29 cellular contexts compared by ENCODE assay signal in genomic region chr22:21727768-21728167, GRCh38.
"Had no signal": no experiment of that assay in that cellular context is flagged by ENCODE, and none has a peak within 500 bp of the region (broad histone marks: within the 10 kb centered on the region; RNA-seq: fewer than 3 reads in every experiment).

No MANE protein-coding gene starts in this region.

- H3K27ac ChIP-seq: ascending aorta, breast epithelium, cardiac muscle cell, coronary artery had no signal

- H3K9me3 Mint-ChIP-seq: activated CD4-positive, alpha-beta memory T cell treated with anti-CD3 and anti-CD28 coated beads, Interleukin-2, amount 10 ng/mL, durations not matched to agents 7 days and 5 days; activated CD4-positive, alpha-beta T cell treated with anti-CD3 and anti-CD28 coated beads, Interleukin-2, amount 10 ng/mL, durations not matched to agents 7 days and 5 days; activated naive CD4-positive, alpha-beta T cell treated with anti-CD3 and anti-CD28 coated beads, Interleukin-2, amount 10 ng/mL, durations not matched to agents 7 days and 5 days; activated naive CD4-positive, alpha-beta T cell treated with anti-CD3 and anti-CD28 coated beads, Interleukin-2, amount 50 U/mL, for 72 hours; activated naive CD8-positive, alpha-beta T cell treated with anti-CD3 and anti-CD28 coated beads, Interleukin-2, amount 10 ng/mL, durations not matched to agents 7 days and 5 days; activated T-cell treated with anti-CD3 and anti-CD28 coated beads, Interleukin-2, amount 50 U/mL, for 24 hours; activated T-cell treated with anti-CD3 and anti-CD28 coated beads, Interleukin-2, amount 50 U/mL, for 72 hours; brain; central memory CD8-positive, alpha-beta T cell; dendritic cell treated with granulocyte-macrophage colony-stimulating factor and Interleukin-4, amounts not matched to agents 40 ng/mL and 50 ng/mL, for 4 days; endodermal cell; WTC11 had no signal

- H3K27ac Mint-ChIP-seq: activated CD4-positive, alpha-beta memory T cell treated with anti-CD3 and anti-CD28 coated beads, Interleukin-2, amount 10 ng/mL, durations not matched to agents 7 days and 5 days; activated CD4-positive, alpha-beta T cell treated with anti-CD3 and anti-CD28 coated beads, Interleukin-2, amount 10 ng/mL, durations not matched to agents 7 days and 5 days; activated naive CD4-positive, alpha-beta T cell treated with anti-CD3 and anti-CD28 coated beads, Interleukin-2, amount 10 ng/mL, durations not matched to agents 7 days and 5 days; activated naive CD4-positive, alpha-beta T cell treated with anti-CD3 and anti-CD28 coated beads, Interleukin-2, amount 50 U/mL, for 72 hours; activated naive CD8-positive, alpha-beta T cell treated with anti-CD3 and anti-CD28 coated beads, Interleukin-2, amount 10 ng/mL, durations not matched to agents 7 days and 5 days; activated T-cell treated with anti-CD3 and anti-CD28 coated beads, Interleukin-2, amount 50 U/mL, for 24 hours; activated T-cell treated with anti-CD3 and anti-CD28 coated beads, Interleukin-2, amount 50 U/mL, for 72 hours; dendritic cell treated with granulocyte-macrophage colony-stimulating factor and Interleukin-4, amounts not matched to agents 40 ng/mL and 50 ng/mL, for 4 days; endodermal cell; WTC11 had no signal

- H3K4me3 ChIP-seq: ascending aorta, breast epithelium, cardiac muscle cell, coronary artery, dorsolateral prefrontal cortex had no signal

- DNase-seq: activated CD4-positive, alpha-beta memory T cell treated with anti-CD3 and anti-CD28 coated beads, Interleukin-2, amount 10 ng/mL, durations not matched to agents 7 days and 5 days; activated CD4-positive, alpha-beta T cell treated with anti-CD3 and anti-CD28 coated beads for 1 hour; activated CD4-positive, alpha-beta T cell treated with anti-CD3 and anti-CD28 coated beads for 4 hours; activated CD4-positive, alpha-beta T cell treated with anti-CD3 and anti-CD28 coated beads, Interleukin-2, amount 10 ng/mL, durations not matched to agents 7 days and 5 days; activated CD4-positive, alpha-beta T cell treated with anti-CD3 and anti-CD28 coated beads, Interleukin-2, amount 50 U/mL, for 4 hours; activated CD8-positive, alpha-beta memory T cell treated with anti-CD3 and anti-CD28 coated beads, Interleukin-2, amount 50 U/mL, for 48 hours; activated gamma-delta T cell; activated naive CD4-positive, alpha-beta T cell; activated naive CD4-positive, alpha-beta T cell treated with anti-CD3 and anti-CD28 coated beads, Interleukin-2, amount 10 ng/mL, durations not matched to agents 7 days and 5 days; activated naive CD8-positive, alpha-beta T cell treated with anti-CD3 and anti-CD28 coated beads, Interleukin-2, amount 10 ng/mL, durations not matched to agents 7 days and 5 days; activated T-cell treated with anti-CD3 and anti-CD28 coated beads for 4 hours; activated T-cell treated with anti-CD3 and anti-CD28 coated beads, Interleukin-2, amount 50 U/mL, for 24 hours; activated T-cell treated with anti-CD3 and anti-CD28 coated beads, Interleukin-2, amount 50 U/mL, for 72 hours; dorsolateral prefrontal cortex; effector memory CD4-positive, alpha-beta T cell; endodermal cell; foreskin fibroblast; head of caudate nucleus; T-helper 2 cell had no signal

- H3K9me3 ChIP-seq: ascending aorta, breast epithelium had no signal

- H3K4me3 Mint-ChIP-seq: activated CD4-positive, alpha-beta memory T cell treated with anti-CD3 and anti-CD28 coated beads, Interleukin-2, amount 10 ng/mL, durations not matched to agents 7 days and 5 days; activated CD4-positive, alpha-beta T cell treated with anti-CD3 and anti-CD28 coated beads, Interleukin-2, amount 10 ng/mL, durations not matched to agents 7 days and 5 days; activated naive CD4-positive, alpha-beta T cell treated with anti-CD3 and anti-CD28 coated beads, Interleukin-2, amount 10 ng/mL, durations not matched to agents 7 days and 5 days; activated naive CD8-positive, alpha-beta T cell treated with anti-CD3 and anti-CD28 coated beads, Interleukin-2, amount 10 ng/mL, durations not matched to agents 7 days and 5 days; activated T-cell treated with anti-CD3 and anti-CD28 coated beads, Interleukin-2, amount 50 U/mL, for 24 hours; activated T-cell treated with anti-CD3 and anti-CD28 coated beads, Interleukin-2, amount 50 U/mL, for 72 hours; dendritic cell treated with granulocyte-macrophage colony-stimulating factor and Interleukin-4, amounts not matched to agents 40 ng/mL and 50 ng/mL, for 4 days; endodermal cell; WTC11 had no signal

- H3K27me3 Mint-ChIP-seq: activated CD4-positive, alpha-beta T cell treated with anti-CD3 and anti-CD28 coated beads, Interleukin-2, amount 10 ng/mL, durations not matched to agents 7 days and 5 days; activated T-cell treated with anti-CD3 and anti-CD28 coated beads, Interleukin-2, amount 50 U/mL, for 24 hours; central memory CD8-positive, alpha-beta T cell; dendritic cell treated with granulocyte-macrophage colony-stimulating factor and Interleukin-4, amounts not matched to agents 40 ng/mL and 50 ng/mL, for 4 days had no signal

- H3K36me3 Mint-ChIP-seq: activated naive CD4-positive, alpha-beta T cell treated with anti-CD3 and anti-CD28 coated beads, Interleukin-2, amount 10 ng/mL, durations not matched to agents 7 days and 5 days; activated naive CD4-positive, alpha-beta T cell treated with anti-CD3 and anti-CD28 coated beads, Interleukin-2, amount 50 U/mL, for 72 hours; activated naive CD8-positive, alpha-beta T cell treated with anti-CD3 and anti-CD28 coated beads, Interleukin-2, amount 10 ng/mL, durations not matched to agents 7 days and 5 days; WTC11 had no signal

- H3K4me1 ChIP-seq: ascending aorta, breast epithelium had no signal

- H3K27me3 ChIP-seq: ascending aorta, breast epithelium, cardiac muscle cell, dorsolateral prefrontal cortex had no signal

- ATAC-seq: activated naive CD4-positive, alpha-beta T cell treated with anti-CD3 and anti-CD28 coated beads, Interleukin-2, amount 50 U/mL, for 72 hours; activated T-cell treated with anti-CD3 and anti-CD28 coated beads, Interleukin-2, amount 50 U/mL, for 72 hours; esophagus mucosa; WTC11 had no signal

- H3K36me3 ChIP-seq: ascending aorta, breast epithelium, cardiac muscle cell had no signal
